In the genomic region with DNA sequence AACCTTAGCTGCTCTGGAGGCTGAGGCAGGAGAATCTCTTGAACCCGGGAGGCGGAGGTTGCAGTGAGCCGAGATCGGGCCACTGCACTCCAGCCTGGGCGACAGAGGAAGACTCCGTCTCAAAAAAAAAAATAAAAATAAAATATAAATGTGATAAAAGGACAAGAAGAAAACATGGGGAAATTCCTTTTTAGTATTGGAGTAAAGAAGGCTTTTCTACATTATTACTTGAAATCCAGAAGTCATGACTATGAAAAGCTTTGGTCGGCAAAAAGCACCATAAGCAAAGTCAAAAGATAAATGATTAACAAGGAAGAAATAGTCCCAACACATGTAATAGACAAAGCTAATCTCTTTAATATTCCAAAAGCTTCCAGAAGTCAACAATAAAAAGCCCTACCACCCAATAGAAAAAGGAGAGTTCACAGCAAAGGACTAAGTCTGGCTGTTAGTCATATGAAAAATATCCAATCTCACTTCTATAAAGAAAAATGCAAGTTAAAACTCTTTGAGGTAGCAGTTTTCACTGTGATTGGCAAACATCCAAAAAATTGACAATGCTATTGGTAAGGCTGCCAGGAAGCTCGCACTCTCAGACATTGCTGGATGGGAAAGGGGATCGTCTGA, we compare ENCODE assay signal across 10 cellular contexts. TPM values are rescaled to one million over a fixed set of nuclear protein-coding genes. Genes with fewer than 3 reads are reported as not detected.
DNase-seq lines count a peak whose midpoint lies in the region; ATAC-seq and TF ChIP-seq lines count a peak whose summit lies in the region.
"Had no signal": no experiment of that assay in that cellular context is flagged by ENCODE, and none has a peak within 500 bp of the region (broad histone marks: within the 10 kb centered on the region; RNA-seq: fewer than 3 reads in every experiment).

No MANE protein-coding gene starts in this region.

- H3K9me3 Mint-ChIP-seq in activated naive CD8-positive, alpha-beta T cell treated with anti-CD3 and anti-CD28 coated beads, Interleukin-2, amount 10 ng/mL, durations not matched to agents 7 days and 5 days, result no peaks in the 10 kb centered on the region
- no peaks in the 10 kb centered on the region for H3K9me3 Mint-ChIP-seq in naive B cell

- peaks cover 0 to 8% of the 10 kb centered on the region in 2 experiments; a peak in 1 of 4 replicates for H3K36me3 ChIP-seq in HCT116 (ENCODE audit: control insufficient read depth in 1 of 2, insufficient read depth in 2 of 2, low read length in 2 of 2)

- H3K4me1 ChIP-seq in HCT116 (ENCODE audit: control insufficient read depth in 1 of 2, insufficient read depth in 2 of 2, low read length in 2 of 2), result peaks cover 3 to 16% of the 10 kb centered on the region in 2 experiments; a peak in 3 of 4 replicates

- BruUV-seq in HCT116 (replicated peaks; lab: Mats Ljungman, UMichigan), result no TSS peak

- H3K36me3 Mint-ChIP-seq in activated naive CD8-positive, alpha-beta T cell treated with anti-CD3 and anti-CD28 coated beads, Interleukin-2, amount 10 ng/mL, durations not matched to agents 7 days and 5 days, result peaks cover 1% of the 10 kb centered on the region
- no peaks in the 10 kb centered on the region for H3K36me3 Mint-ChIP-seq in naive B cell

- RAD21 ChIA-PET in HCT116 (lab: Charles Lee; ENCODE audit: low non-redundant PET in 1 of 2, low total read pairs in 2 of 2, uncharacterized antibody in 2 of 2, unreplicated experiment in 2 of 2), result no interaction called here

- peak overlapping the region; percentile 96 for H3K4me3 Mint-ChIP-seq in activated naive CD8-positive, alpha-beta T cell treated with anti-CD3 and anti-CD28 coated beads, Interleukin-2, amount 10 ng/mL, durations not matched to agents 7 days and 5 days
- H3K4me3 Mint-ChIP-seq in naive B cell, result peak overlapping the region; percentile 11 to 97 (median 94)

- no peaks in the 10 kb centered on the region for H4K20me1 ChIP-seq in HCT116 (ENCODE audit: insufficient read depth)

- H3K9me3 ChIP-seq in HCT116 (ENCODE audit: control insufficient read depth in 1 of 2, insufficient read depth in 1 of 2, low read depth in 1 of 2, low read length in 2 of 2), result no peaks in the 10 kb centered on the region

- no peak overlapping the region for H3K4me3 ChIP-seq in HCT116 (replicated peaks in 1 of 2; ENCODE audit: low read depth in 1 of 2, low read length in 2 of 2)

- H3K9me2 ChIP-seq in HCT116 (ENCODE audit: insufficient read depth), result no peaks in the 10 kb centered on the region

- H3K9ac ChIP-seq in HCT116 (ENCODE audit: low read length), result no peak overlapping the region

- H3K27me3 ChIP-seq in HCT116 (ENCODE audit: insufficient read depth, low read length), result no peaks in the 10 kb centered on the region

- H3K27ac ChIP-seq in HCT116 (ENCODE audit: low read depth, low read length), result no peak overlapping the region

- DNase-seq in DMS153 treated with DMSO at 0.1 percent for 48 hours (lab: John Stamatoyannopoulos, UW; ENCODE audit: unreplicated experiment), result peak; percentile 30
- DNase-seq in DMS153 (lab: John Stamatoyannopoulos, UW), result no peak
- DNase-seq in HCT116 (ENCODE audit: low read depth, low spot score), result no peak
- no peak for DNase-seq in activated naive CD8-positive, alpha-beta T cell treated with anti-CD3 and anti-CD28 coated beads, Interleukin-2, amount 10 ng/mL, durations not matched to agents 7 days and 5 days
- DNase-seq in naive B cell, result no peak
- DNase-seq: 8988T, left cardiac atrium had no signal

- CTCF ChIA-PET in HCT116 (lab: Charles Lee), result no interaction called here

- POLR2A ChIA-PET in HCT116 (lab: Charles Lee), result no interaction called here
- POLR2A ChIA-PET in activated naive CD8-positive, alpha-beta T cell treated with anti-CD3 and anti-CD28 coated beads, Interleukin-2, amount 10 ng/mL, durations not matched to agents 7 days and 5 days (lab: Charles Lee), result interaction anchor here (0.6 to 3.9 kb wide), 3 partner anchors 9 to 114 kb away, joined by 3 to 86 read pairs (median 3); a partner anchor contains a TSS

- ATAC-seq in HCT116 (no peak), naive B cell (ENCODE audit: low read depth in 2 of 2) (no peak), GM18861 (IDR thresholded peaks at IDR 0.05; ENCODE audit: unreplicated experiment) (no peak), GM21447 (IDR thresholded peaks at IDR 0.05; ENCODE audit: unreplicated experiment) (no peak), GM19023 (IDR thresholded peaks at IDR 0.05; ENCODE audit: unreplicated experiment) (no peak)
- no peak for ATAC-seq in activated naive CD8-positive, alpha-beta T cell treated with anti-CD3 and anti-CD28 coated beads, Interleukin-2, amount 10 ng/mL, durations not matched to agents 7 days and 5 days (ENCODE audit: low read depth)
- ATAC-seq: left cardiac atrium had no signal

- no peak overlapping the region for H2AFZ ChIP-seq in HCT116 (ENCODE audit: low read depth, low read length, poor library complexity, severe bottlenecking)

- H3K4me1 Mint-ChIP-seq in activated naive CD8-positive, alpha-beta T cell treated with anti-CD3 and anti-CD28 coated beads, Interleukin-2, amount 10 ng/mL, durations not matched to agents 7 days and 5 days, result peaks cover 15% of the 10 kb centered on the region
- peaks cover 11 to 22% (median 16%) of the 10 kb centered on the region in 3 donors for H3K4me1 Mint-ChIP-seq in naive B cell

- no peak for TF ChIP-seq POLR2A in HCT116 (IDR thresholded peaks at IDR 0.05; ENCODE audit: borderline replicate concordance, extremely low read depth, insufficient read depth, insufficient read length)

- no peak for TF ChIP-seq RAD21 in HCT116 (IDR thresholded peaks at IDR 0.05; ENCODE audit: low read depth)

- H3K79me2 ChIP-seq in HCT116 (ENCODE audit: insufficient read depth, low read length), result peaks cover 31% of the 10 kb centered on the region

- intact Hi-C loops in HCT116 (cut with micrococcal nuclease), result loop anchor here (5.0 kb wide), 1 partner anchor 752 kb away; a partner anchor contains a TSS

- no peak for TF ChIP-seq CTCF in HCT116 (IDR thresholded peaks at IDR 0.05 in 2 of 3, conservative IDR thresholded peaks at IDR 0.05 in 1 of 3; ENCODE audit: borderline replicate concordance in 1 of 3, insufficient read depth in 1 of 3, low read depth in 2 of 3, low read length in 2 of 3)

- H3K4me2 ChIP-seq in HCT116 (ENCODE audit: low read length), result peak overlapping the region; percentile 73

- H3K27me3 Mint-ChIP-seq in activated naive CD8-positive, alpha-beta T cell treated with anti-CD3 and anti-CD28 coated beads, Interleukin-2, amount 10 ng/mL, durations not matched to agents 7 days and 5 days, result peaks cover 2% of the 10 kb centered on the region
- no peaks in the 10 kb centered on the region for H3K27me3 Mint-ChIP-seq in naive B cell

- peak overlapping the region; percentile 38 for H3K27ac Mint-ChIP-seq in activated naive CD8-positive, alpha-beta T cell treated with anti-CD3 and anti-CD28 coated beads, Interleukin-2, amount 10 ng/mL, durations not matched to agents 7 days and 5 days
- peak overlapping the region in 2 of 6 donors; percentile 67 to 90 for H3K27ac Mint-ChIP-seq in naive B cell

TF ChIP-seq in HCT116, 20 proteins besides CTCF, POLR2A, EP300 and RAD21 (continues in another document):
- TF ChIP-seq SIN3A (IDR thresholded peaks at IDR 0.05; ENCODE audit: low read depth) (no peak), EZH2phosphoT487 (IDR thresholded peaks at IDR 0.05; ENCODE audit: borderline replicate concordance) (no peak), SP1 (IDR thresholded peaks at IDR 0.05; ENCODE audit: low read depth) (no peak), ELF1 (IDR thresholded peaks at IDR 0.05; ENCODE audit: borderline replicate concordance, low read depth) (no peak), JUND (IDR thresholded peaks at IDR 0.05) (no peak)
- TF ChIP-seq, protein P1, sequence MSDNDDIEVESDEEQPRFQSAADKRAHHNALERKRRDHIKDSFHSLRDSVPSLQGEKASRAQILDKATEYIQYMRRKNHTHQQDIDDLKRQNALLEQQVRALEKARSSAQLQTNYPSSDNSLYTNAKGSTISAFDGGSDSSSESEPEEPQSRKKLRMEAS (IDR thresholded peaks at IDR 0.05), result no peak
- TF ChIP-seq, protein P2, sequence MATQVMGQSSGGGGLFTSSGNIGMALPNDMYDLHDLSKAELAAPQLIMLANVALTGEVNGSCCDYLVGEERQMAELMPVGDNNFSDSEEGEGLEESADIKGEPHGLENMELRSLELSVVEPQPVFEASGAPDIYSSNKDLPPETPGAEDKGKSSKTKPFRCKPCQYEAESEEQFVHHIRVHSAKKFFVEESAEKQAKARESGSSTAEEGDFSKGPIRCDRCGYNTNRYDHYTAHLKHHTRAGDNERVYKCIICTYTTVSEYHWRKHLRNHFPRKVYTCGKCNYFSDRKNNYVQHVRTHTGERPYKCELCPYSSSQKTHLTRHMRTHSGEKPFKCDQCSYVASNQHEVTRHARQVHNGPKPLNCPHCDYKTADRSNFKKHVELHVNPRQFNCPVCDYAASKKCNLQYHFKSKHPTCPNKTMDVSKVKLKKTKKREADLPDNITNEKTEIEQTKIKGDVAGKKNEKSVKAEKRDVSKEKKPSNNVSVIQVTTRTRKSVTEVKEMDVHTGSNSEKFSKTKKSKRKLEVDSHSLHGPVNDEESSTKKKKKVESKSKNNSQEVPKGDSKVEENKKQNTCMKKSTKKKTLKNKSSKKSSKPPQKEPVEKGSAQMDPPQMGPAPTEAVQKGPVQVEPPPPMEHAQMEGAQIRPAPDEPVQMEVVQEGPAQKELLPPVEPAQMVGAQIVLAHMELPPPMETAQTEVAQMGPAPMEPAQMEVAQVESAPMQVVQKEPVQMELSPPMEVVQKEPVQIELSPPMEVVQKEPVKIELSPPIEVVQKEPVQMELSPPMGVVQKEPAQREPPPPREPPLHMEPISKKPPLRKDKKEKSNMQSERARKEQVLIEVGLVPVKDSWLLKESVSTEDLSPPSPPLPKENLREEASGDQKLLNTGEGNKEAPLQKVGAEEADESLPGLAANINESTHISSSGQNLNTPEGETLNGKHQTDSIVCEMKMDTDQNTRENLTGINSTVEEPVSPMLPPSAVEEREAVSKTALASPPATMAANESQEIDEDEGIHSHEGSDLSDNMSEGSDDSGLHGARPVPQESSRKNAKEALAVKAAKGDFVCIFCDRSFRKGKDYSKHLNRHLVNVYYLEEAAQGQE (IDR thresholded peaks at IDR 0.05; ENCODE audit: low read depth), result no peak

RNA-seq across cellular contexts. Expression of a gene that starts 1.5 kb away (rescaled TPM):
- 94.5 TPM for total RNA-seq in HCT116 (2021; ENCODE audit: unreplicated experiment)
- polyA plus RNA-seq in HCT116 (2012), result 58.2 and 68.1 TPM in 2 replicates
- total RNA-seq in activated naive CD8-positive, alpha-beta T cell treated with anti-CD3 and anti-CD28 coated beads, Interleukin-2, amount 10 ng/mL, durations not matched to agents 7 days and 5 days, result 10 to 100 TPM; 63.0 to 67.9 TPM
- polyA plus RNA-seq in naive B cell (ENCODE audit: low read depth in 6 of 6), result 10 to 100 TPM; 12.4 to 40.5 (median 30.7) TPM

RNA-seq across cellular contexts. Expression of a gene that starts 10.4 kb away (rescaled TPM):
- 94.8 TPM for total RNA-seq in HCT116 (2021; ENCODE audit: unreplicated experiment)
- 62.8 and 70.7 TPM in 2 replicates for polyA plus RNA-seq in HCT116 (2012)
- 10 to 100 TPM; 54.2 to 55.9 TPM for total RNA-seq in activated naive CD8-positive, alpha-beta T cell treated with anti-CD3 and anti-CD28 coated beads, Interleukin-2, amount 10 ng/mL, durations not matched to agents 7 days and 5 days
- 10 to 100 TPM; 53.5 to 68.1 (median 57.3) TPM for polyA plus RNA-seq in naive B cell (ENCODE audit: low read depth in 6 of 6)
